In genomic region chr2:163373481-163373880, GRCh38 we compare ENCODE assay signal across 25 cellular contexts.
"Had no signal": no experiment of that assay in that cellular context is flagged by ENCODE, and none has a peak within 500 bp of the region (broad histone marks: within the 10 kb centered on the region; RNA-seq: fewer than 3 reads in every experiment).

No MANE protein-coding gene starts in this region.

- DNase-seq: activated CD4-positive, alpha-beta memory T cell treated with anti-CD3 and anti-CD28 coated beads for 36 hours; activated CD4-positive, alpha-beta T cell treated with anti-CD3 and anti-CD28 coated beads for 48 hours; activated naive CD4-positive, alpha-beta T cell treated with Interleukin-2 at 50 U/mL for 16 hours; activated naive CD8-positive, alpha-beta T cell treated with anti-CD3 and anti-CD28 coated beads for 36 hours; activated T-cell treated with anti-CD3 and anti-CD28 coated beads, Interleukin-2, amount 50 U/mL, for 48 hours; colonic mucosa; dorsolateral prefrontal cortex; effector memory CD8-positive, alpha-beta T cell; foreskin melanocyte; immature natural killer cell; lower lobe of right lung; mesendoderm; mucosa of descending colon; nucleus accumbens; posterior cingulate gyrus; right lobe of liver; stimulated activated CD4-positive, alpha-beta T cell treated with anti-CD3 and anti-CD28 coated beads, Interleukin-2, amount 100 ng/mL, for 24 hours; stimulated activated naive CD4-positive, alpha-beta T cell; upper lobe of left lung had no signal

- FAIRE-seq: astrocyte, endothelial cell of umbilical vein had no signal

- ATAC-seq: effector memory CD8-positive, alpha-beta T cell; esophagus mucosa; left lobe of liver; mucosa of descending colon; right lobe of liver had no signal

- H3K4me1 ChIP-seq: colonic mucosa, lower lobe of right lung, right lobe of liver, upper lobe of left lung had no signal

- H3K27ac ChIP-seq: colonic mucosa, dorsolateral prefrontal cortex, lower lobe of right lung, right lobe of liver, skin epidermis, thoracic aorta, upper lobe of left lung had no signal

- H3K27me3 ChIP-seq: colonic mucosa, right lobe of liver, upper lobe of left lung had no signal

- H3K4me3 ChIP-seq: colonic mucosa, dorsolateral prefrontal cortex, lower lobe of right lung, mucosa of descending colon, right lobe of liver, skin epidermis, thoracic aorta, upper lobe of left lung had no signal

- H3K36me3 ChIP-seq: colonic mucosa, lower lobe of right lung, right lobe of liver, thoracic aorta, upper lobe of left lung had no signal

- H3K9me3 ChIP-seq: colonic mucosa, lower lobe of right lung, mucosa of descending colon, right lobe of liver, thoracic aorta, upper lobe of left lung had no signal
